Comparison of ENCODE assay signal across 11 cellular contexts in the genomic region with DNA sequence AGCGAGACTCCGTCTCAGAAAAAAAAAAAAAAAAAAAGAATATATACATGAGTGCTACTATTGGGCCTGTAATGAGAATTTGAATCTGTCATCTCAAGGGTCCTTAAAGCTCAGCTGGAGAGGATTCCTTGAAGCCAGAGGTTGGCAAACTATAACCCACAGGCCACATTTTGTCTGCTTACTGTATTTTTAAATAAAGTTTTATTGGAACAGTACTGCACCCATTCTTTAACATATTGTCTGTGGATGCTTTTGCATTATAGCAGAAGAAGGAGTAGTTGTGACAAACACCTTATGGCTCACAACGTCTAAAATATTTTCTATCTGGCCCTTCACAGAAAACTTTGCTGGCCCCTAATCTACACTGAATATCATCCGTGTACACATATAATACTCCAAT.
"Had no signal": no experiment of that assay in that cellular context is flagged by ENCODE, and none has a peak within 500 bp of the region (broad histone marks: within the 10 kb centered on the region; RNA-seq: fewer than 3 reads in every experiment).

No MANE protein-coding gene starts in this region.

- H3K27ac ChIP-seq: adrenal gland, cardiac muscle cell, right lobe of liver, thyroid gland had no signal

- H3K4me3 ChIP-seq: adrenal gland, cardiac muscle cell, right lobe of liver, smooth muscle cell, thyroid gland had no signal

- H3K9me3 Mint-ChIP-seq: nephron; T-helper 2 cell treated with Interferon-gamma antibody and Interleukin-4, amounts not matched to agents 5 μg/mL and 100 μg/mL, for 36 hours had no signal

- ATAC-seq: left lobe of liver had no signal

- H3K36me3 ChIP-seq: adrenal gland had no signal

- H3K27me3 ChIP-seq: adrenal gland, cardiac muscle cell, right lobe of liver, thyroid gland had no signal

- H3K4me3 Mint-ChIP-seq: nephron; T-helper 2 cell treated with Interferon-gamma antibody and Interleukin-4, amounts not matched to agents 5 μg/mL and 100 μg/mL, for 36 hours had no signal

- H3K27ac Mint-ChIP-seq: nephron; T-helper 2 cell treated with Interferon-gamma antibody and Interleukin-4, amounts not matched to agents 5 μg/mL and 100 μg/mL, for 36 hours had no signal

- H3K4me2 ChIP-seq: smooth muscle cell had no signal

- DNase-seq: activated naive CD4-positive, alpha-beta T cell treated with Interleukin-2 at 50 U/mL for 16 hours; islet precursor cell; occipital lobe; right lobe of liver; thyroid gland had no signal

- H3K4me1 ChIP-seq: adrenal gland, thyroid gland had no signal

- H3K9me3 ChIP-seq: adrenal gland, right lobe of liver, thyroid gland had no signal
